In genomic region chr10:74586088-74586585, GRCh38 we compare ENCODE assay signal across 8 cellular contexts.
DNase-seq lines count a peak whose midpoint lies in the region; ATAC-seq lines count a peak whose summit lies in the region.

No MANE protein-coding gene starts in this region.

- peak; percentile 31 for DNase-seq in NCI-H748 (lab: John Stamatoyannopoulos, UW; ENCODE audit: unreplicated experiment)
- no peak for DNase-seq in NCI-H748 treated with DMSO at 0.1 percent for 48 hours (lab: John Stamatoyannopoulos, UW)
- peak; percentile 29 for DNase-seq in NCI-H1105 treated with DMSO at 0.1 percent for 48 hours (lab: John Stamatoyannopoulos, UW)
- DNase-seq in activated effector memory CD4-positive, alpha-beta T cell treated with anti-CD3 and anti-CD28 coated beads, Interleukin-2, amount 50 U/mL, for 16 hours, result peak; percentile 77
- no peak for DNase-seq in left lobe of liver (ENCODE audit: low spot score)
- DNase-seq in stimulated activated naive CD4-positive, alpha-beta T cell treated with Interleukin-2 at 50 U/mL for 16 hours (lab: John Stamatoyannopoulos, UW), result peak; percentile 26
- DNase-seq in retina, result no peak

- ATAC-seq in left lobe of liver (peak; percentile 33), GM21360 (IDR thresholded peaks at IDR 0.05; ENCODE audit: unreplicated experiment) (no peak)

Comparison
In these comparisons a context has a peak if more than half of its experiments do, and no peak if none do; other contexts are left out.
1. DNase-seq: peak in NCI-H748 (single experiment), NCI-H1105 treated with DMSO at 0.1 percent for 48 hours (single experiment), activated effector memory CD4-positive, alpha-beta T cell treated with anti-CD3 and anti-CD28 coated beads, Interleukin-2, amount 50 U/mL, for 16 hours (single experiment) and stimulated activated naive CD4-positive, alpha-beta T cell treated with Interleukin-2 at 50 U/mL for 16 hours (single experiment); none in NCI-H748 treated with DMSO at 0.1 percent for 48 hours (single experiment), left lobe of liver (single experiment) and retina (single experiment).